ENCODE assay signal across 15 cellular contexts in the genomic region with DNA sequence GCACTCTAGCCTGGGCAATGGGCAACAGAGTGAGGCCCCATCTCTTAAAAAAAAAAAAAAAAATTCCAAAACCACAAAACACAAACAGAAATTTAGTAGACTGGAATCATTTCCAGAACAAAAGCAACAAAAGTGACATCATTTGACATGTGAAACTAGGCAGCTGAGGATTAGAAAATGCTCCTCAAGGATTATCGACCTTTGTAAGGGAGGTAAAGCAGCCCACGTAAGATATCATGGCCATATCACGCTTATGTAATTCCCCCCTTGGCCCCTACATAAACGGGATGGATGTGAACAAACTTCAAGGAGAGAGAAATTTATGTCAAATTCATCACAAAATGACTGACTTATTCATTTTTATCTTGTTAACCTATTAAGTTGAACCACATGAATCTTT.
DNase-seq lines count a peak whose midpoint lies in the region; ATAC-seq and TF ChIP-seq lines count a peak whose summit lies in the region.
"Had no signal": no experiment of that assay in that cellular context is flagged by ENCODE, and none has a peak within 500 bp of the region (broad histone marks: within the 10 kb centered on the region; RNA-seq: fewer than 3 reads in every experiment).

No MANE protein-coding gene starts in this region.

- H3K36me3 ChIP-seq in left ventricle myocardium inferior: peaks cover 48% of the 10 kb centered on the region
- H3K36me3 ChIP-seq in heart left ventricle: peaks cover 0 to 73% (median 40%) of the 10 kb centered on the region in 9 donors
- H3K36me3 ChIP-seq in adipocyte (ENCODE audit: control insufficient read depth, insufficient read depth, low read length, severe bottlenecking): peaks cover 32% of the 10 kb centered on the region

- ATAC-seq in heart left ventricle: no peak
- no peak for ATAC-seq in effector memory CD8-positive, alpha-beta T cell (replicated peaks)
- ATAC-seq: HCT116 had no signal

- H3K4me1 ChIP-seq in left ventricle myocardium inferior (peaks cover 30% of the 10 kb centered on the region), heart left ventricle (peaks cover 0 to 34% (median 5%) of the 10 kb centered on the region in 12 donors), adipocyte (ENCODE audit: control insufficient read depth, insufficient read depth, low read length) (peaks cover 5% of the 10 kb centered on the region)
- H3K4me1 ChIP-seq: BLaER1 had no signal

- H3K4me3 ChIP-seq in left ventricle myocardium inferior (no peak overlapping the region), heart left ventricle (no peak overlapping the region), adipocyte (ENCODE audit: low read length) (no peak overlapping the region)
- H3K4me3 ChIP-seq: BLaER1 had no signal

- intact Hi-C loops in left ventricle myocardium inferior (cut with micrococcal nuclease) (no loop called here), heart left ventricle (cut with DNase I) (loop anchor here in 2 of 10 donors (10.0 kb wide), 1 partner anchor 213 kb away; a partner anchor contains a TSS)

- peak overlapping the region; percentile 66 for H3K27ac ChIP-seq in left ventricle myocardium inferior (replicated peaks)
- H3K27ac ChIP-seq in heart left ventricle: peak overlapping the region in 1 of 12 donors; percentile 15
- H3K27ac ChIP-seq: 22Rv1, BLaER1 had no signal

- WGBS in heart left ventricle, 4 donors: 69 to 80% (median 75%) methylated on average over 4 of the region's 4 CpGs

- H3K27me3 ChIP-seq in left ventricle myocardium inferior (ENCODE audit: low read depth) (no peaks in the 10 kb centered on the region), heart left ventricle (no peaks in the 10 kb centered on the region), adipocyte (replicated peaks; ENCODE audit: control insufficient read depth, insufficient read depth, low read length) (no peaks in the 10 kb centered on the region)
- H3K27me3 ChIP-seq: BLaER1 had no signal

- H3K4me3 Mint-ChIP-seq in effector memory CD8-positive, alpha-beta T cell: no peak overlapping the region
- H3K4me3 Mint-ChIP-seq: CD8-positive, alpha-beta memory T cell; IgD-negative memory B cell had no signal

- H3K9ac ChIP-seq in adipocyte (ENCODE audit: low read length): no peak overlapping the region
- H3K9ac ChIP-seq: BLaER1 had no signal

- peaks cover 0 to 1% of the 10 kb centered on the region in 2 donors for H3K4me1 Mint-ChIP-seq in effector memory CD8-positive, alpha-beta T cell (ENCODE audit: low read depth in 2 of 2)
- H3K4me1 Mint-ChIP-seq: CD8-positive, alpha-beta memory T cell; IgD-negative memory B cell had no signal

- no peak for TF ChIP-seq POLR2A in heart left ventricle (IDR thresholded peaks at IDR 0.05)

- DNase-seq in left ventricle myocardium inferior: no peak
- no peak for DNase-seq in heart left ventricle
- peak; percentile 7 for DNase-seq in adipocyte (ENCODE audit: low read depth)
- DNase-seq in myocyte (ENCODE audit: low read depth): peak; percentile 13
- DNase-seq in effector memory CD8-positive, alpha-beta T cell: no peak
- DNase-seq in DMS79 treated with DMSO at 0.1 percent for 48 hours (lab: John Stamatoyannopoulos, UW): no peak
- no peak for DNase-seq in HPDE6-E6E7 (ENCODE audit: extremely low spot score)
- DNase-seq in NCI-H2081 (lab: John Stamatoyannopoulos, UW): no peak
- DNase-seq: AML-193; CD8-positive, alpha-beta memory T cell; DMS53 had no signal

- peaks cover 21% of the 10 kb centered on the region for H3K36me3 Mint-ChIP-seq in effector memory CD8-positive, alpha-beta T cell (ENCODE audit: insufficient read depth)

- H3K9me3 ChIP-seq in left ventricle myocardium inferior (replicated peaks) (no peaks in the 10 kb centered on the region), heart left ventricle (no peaks in the 10 kb centered on the region), adipocyte (ENCODE audit: control insufficient read depth, low read length) (no peaks in the 10 kb centered on the region)

- H3K9me3 Mint-ChIP-seq in effector memory CD8-positive, alpha-beta T cell: no peaks in the 10 kb centered on the region
- H3K9me3 Mint-ChIP-seq: CD8-positive, alpha-beta memory T cell had no signal

- H3K27me3 Mint-ChIP-seq in effector memory CD8-positive, alpha-beta T cell: no peaks in the 10 kb centered on the region
- H3K27me3 Mint-ChIP-seq: CD8-positive, alpha-beta memory T cell; IgD-negative memory B cell had no signal

- no peak for TF ChIP-seq CTCF in left ventricle myocardium inferior (IDR thresholded peaks at IDR 0.05; ENCODE audit: borderline replicate concordance)
- TF ChIP-seq CTCF in heart left ventricle (IDR thresholded peaks at IDR 0.05): no peak

- no peak overlapping the region for H3K27ac Mint-ChIP-seq in effector memory CD8-positive, alpha-beta T cell
- H3K27ac Mint-ChIP-seq: IgD-negative memory B cell had no signal

Comparison
In these comparisons a context has a peak if more than half of its experiments do, and no peak if none do; other contexts are left out.
1. DNase-seq: peak in adipocyte (single experiment) and myocyte (single experiment); none in left ventricle myocardium inferior (single experiment), heart left ventricle (0 of 5), effector memory CD8-positive, alpha-beta T cell (0 of 3), DMS79 treated with DMSO at 0.1 percent for 48 hours (single experiment), HPDE6-E6E7 (single experiment) and NCI-H2081 (0 of 2).